In genomic region chr14:103508521-103508920, GRCh38 we compare ENCODE assay signal across 16 cellular contexts. TPM values are rescaled to one million over a fixed set of nuclear protein-coding genes. Genes with fewer than 3 reads are reported as not detected.
A peak's percentile ranks its signal among the peaks of the same experiment; 100 is the strongest.
DNase-seq lines count a peak whose midpoint lies in the region; ATAC-seq and TF ChIP-seq lines count a peak whose summit lies in the region.
"Had no signal": no experiment of that assay in that cellular context is flagged by ENCODE, and none has a peak within 500 bp of the region (broad histone marks: within the 10 kb centered on the region; RNA-seq: fewer than 3 reads in every experiment).

No MANE protein-coding gene starts in this region.

- H4K20me1 ChIP-seq in neural progenitor cell (ENCODE audit: low read depth), result no peaks in the 10 kb centered on the region

- H3K4me3 Mint-ChIP-seq in neural progenitor cell, result no peak overlapping the region
- H3K4me3 Mint-ChIP-seq in immature natural killer cell, result no peak overlapping the region

- no peak for ATAC-seq in GM18909 (IDR thresholded peaks at IDR 0.05; ENCODE audit: poor library complexity, unreplicated experiment)
- ATAC-seq: Panc1 had no signal

- TF ChIP-seq CTCF in GM13977 (IDR thresholded peaks at IDR 0.05; ENCODE audit: extremely low read depth, insufficient read depth, missing control alignments) (no peak), neural progenitor cell (IDR thresholded peaks at IDR 0.05) (no peak)

- H3K79me2 ChIP-seq in neural progenitor cell (ENCODE audit: low read depth), result no peaks in the 10 kb centered on the region

- H3K9me3 Mint-ChIP-seq in neural progenitor cell (no peaks in the 10 kb centered on the region), immature natural killer cell (no peaks in the 10 kb centered on the region)

- peaks cover 5% of the 10 kb centered on the region for H3K27me3 Mint-ChIP-seq in neural progenitor cell (ENCODE audit: insufficient read depth, low read depth)
- peaks cover 3 to 10% (median 8%) of the 10 kb centered on the region in 3 donors for H3K27me3 Mint-ChIP-seq in immature natural killer cell (ENCODE audit: low read depth in 3 of 3)

- peaks cover 7% of the 10 kb centered on the region for H3K4me1 Mint-ChIP-seq in neural progenitor cell
- H3K4me1 Mint-ChIP-seq in immature natural killer cell, result peaks cover 0 to 2% of the 10 kb centered on the region in 2 donors

- H3K36me3 ChIP-seq in neural progenitor cell (peaks cover 7% of the 10 kb centered on the region), SJCRH30 (peaks cover 29% of the 10 kb centered on the region)

- no peak overlapping the region for H3K4me2 ChIP-seq in neural progenitor cell

- H3K27ac Mint-ChIP-seq in neural progenitor cell (peak overlapping the region; percentile 7), immature natural killer cell (peak overlapping the region in 1 of 6 donors; percentile 12)

- H3K9me3 ChIP-seq in neural progenitor cell (ENCODE audit: low read depth), result no peaks in the 10 kb centered on the region
- H3K9me3 ChIP-seq in SJCRH30 (replicated peaks), result no peaks in the 10 kb centered on the region
- H3K9me3 ChIP-seq: BE2C had no signal

- H3K4me3 ChIP-seq in neural progenitor cell, result no peak overlapping the region
- H3K4me3 ChIP-seq in SJCRH30, result no peak overlapping the region

- H3K27me3 ChIP-seq in neural progenitor cell (no peaks in the 10 kb centered on the region), SJCRH30 (no peaks in the 10 kb centered on the region)
- H3K27me3 ChIP-seq: BE2C had no signal

- H3K27ac ChIP-seq in angular gyrus (ENCODE audit: low read depth, low read length) (peak overlapping the region; percentile 37), neural progenitor cell (no peak overlapping the region), SJCRH30 (no peak overlapping the region)

- H3K36me3 Mint-ChIP-seq in neural progenitor cell, result peaks cover 36% of the 10 kb centered on the region
- peaks cover 8 to 29% (median 19%) of the 10 kb centered on the region in 3 donors for H3K36me3 Mint-ChIP-seq in immature natural killer cell

- no peak overlapping the region for H3K9ac ChIP-seq in neural progenitor cell

- peak; percentile 1 for DNase-seq in AG20443 (ENCODE audit: low spot score)
- DNase-seq in GM13977 (ENCODE audit: low spot score), result peak; percentile 3
- DNase-seq in neural progenitor cell (ENCODE audit: low spot score), result no peak
- DNase-seq in islet precursor cell, result no peak
- DNase-seq in immature natural killer cell, result no peak
- no peak for DNase-seq in SJCRH30
- DNase-seq: ACHN, BE2C, Karpas-422, NCI-H1930, NCI-H2171, NCI-H774, Right ventricle myocardium superior had no signal

- no peaks in the 10 kb centered on the region for H3F3A ChIP-seq in neural progenitor cell (ENCODE audit: low read depth)

- no peaks in the 10 kb centered on the region for H3K4me1 ChIP-seq in neural progenitor cell
- no peaks in the 10 kb centered on the region for H3K4me1 ChIP-seq in SJCRH30

- in situ Hi-C loops in GM13977 (cut with MboI; ENCODE audit: low pct_unique_long_range_greater_than_20kb, low sequenced_read_pairs, unreplicated experiment), result loop anchor here (10.0 kb wide), 1 partner anchor 46 kb away; no protein-coding TSS in a partner anchor

- H2AFZ ChIP-seq in neural progenitor cell (replicated peaks), result no peak overlapping the region

RNA-seq across cellular contexts. Expression of gene CKB, which starts 14.1 kb away (rescaled TPM):
- total RNA-seq in neural progenitor cell (ENCODE audit: low replicate concordance), result 54.2 and 173 TPM in 2 replicates
- polyA plus RNA-seq in immature natural killer cell, result 1 to 10 TPM in 2 of 3 donors, under 1 TPM in 1; 0.34 to 1.6 (median 1.1) TPM
- 66.4 and 84.4 TPM in 2 replicates for total RNA-seq in SJCRH30 (2014; rRNA removed; shearing (Covaris generic))

RNA-seq across cellular contexts. Expression of gene TRMT61A, which starts 20.5 kb away (rescaled TPM):
- total RNA-seq in neural progenitor cell (ENCODE audit: low replicate concordance), result 1.2 and 5.6 TPM in 2 replicates
- 1 to 10 TPM; 1.4 to 7.7 (median 5.0) TPM for polyA plus RNA-seq in immature natural killer cell
- 18.1 and 18.7 TPM in 2 replicates for total RNA-seq in SJCRH30 (2014; rRNA removed; shearing (Covaris generic))

RNA-seq across cellular contexts. Expression of gene BAG5, which starts 53.9 kb away (rescaled TPM):
- 19.4 and 59.9 TPM in 2 replicates for total RNA-seq in neural progenitor cell (ENCODE audit: low replicate concordance)
- 10 to 100 TPM; 23.5 to 58.7 (median 36.5) TPM for polyA plus RNA-seq in immature natural killer cell
- total RNA-seq in SJCRH30 (2014; rRNA removed; shearing (Covaris generic)), result 43.7 and 45.9 TPM in 2 replicates

RNA-seq across cellular contexts. Expression of gene COA8, which starts 54.2 kb away (rescaled TPM):
- total RNA-seq in neural progenitor cell (ENCODE audit: low replicate concordance), result 38.6 and 72.3 TPM in 2 replicates
- polyA plus RNA-seq in immature natural killer cell, result 10 to 100 TPM; 60.6 to 87.5 (median 64.5) TPM
- 43.0 and 47.2 TPM in 2 replicates for total RNA-seq in SJCRH30 (2014; rRNA removed; shearing (Covaris generic))

Comparison
In these comparisons a context has a peak if more than half of its experiments do, and no peak if none do; other contexts are left out.
1. DNase-seq: peak in AG20443 (single experiment) and GM13977 (single experiment); none in neural progenitor cell (single experiment), islet precursor cell (single experiment), immature natural killer cell (0 of 3) and SJCRH30 (0 of 2).